Comparison of ENCODE assay signal across 17 cellular contexts in the genomic region with DNA sequence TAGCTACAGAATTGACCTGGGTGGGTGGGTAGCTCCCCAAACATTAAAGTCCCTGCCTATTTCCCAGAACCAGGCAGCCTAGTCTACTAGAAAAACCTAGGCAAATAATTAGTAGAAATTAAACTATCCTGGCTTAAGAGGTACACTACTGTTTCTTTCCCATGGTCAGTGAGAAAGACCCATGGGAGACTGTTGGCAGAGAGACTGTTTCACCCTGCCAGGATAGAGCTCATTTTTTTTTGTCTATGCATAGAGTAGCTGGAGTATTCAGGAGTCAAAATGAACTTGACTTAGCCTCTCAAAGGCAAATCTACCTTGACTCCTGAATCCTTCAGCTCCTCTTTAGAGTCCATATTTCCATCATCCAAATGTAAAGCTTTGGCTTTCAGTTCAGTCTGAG.
DNase-seq lines count a peak whose midpoint lies in the region; ATAC-seq and TF ChIP-seq lines count a peak whose summit lies in the region.
"Had no signal": no experiment of that assay in that cellular context is flagged by ENCODE, and none has a peak within 500 bp of the region (broad histone marks: within the 10 kb centered on the region; RNA-seq: fewer than 3 reads in every experiment).

No MANE protein-coding gene starts in this region.

- no peaks in the 10 kb centered on the region for H3K9me3 ChIP-seq in right cardiac atrium (ENCODE audit: control insufficient read depth, low read length)
- H3K9me3 ChIP-seq in right lobe of liver = no peaks in the 10 kb centered on the region
- H3K9me3 ChIP-seq: BLaER1, Caco-2, HAP-1 had no signal

- no peaks in the 10 kb centered on the region for H3K27me3 Mint-ChIP-seq in activated CD4-positive, alpha-beta T cell treated with anti-CD3 and anti-CD28 coated beads, Interleukin-2, amount 10 ng/mL, durations not matched to agents 7 days and 5 days
- H3K27me3 Mint-ChIP-seq: B cell; CD4-positive, CD25-positive, alpha-beta regulatory T cell had no signal

- no peaks in the 10 kb centered on the region for H3K4me1 ChIP-seq in right cardiac atrium (ENCODE audit: control insufficient read depth, insufficient read depth, low read length)
- H3K4me1 ChIP-seq in right lobe of liver = peaks cover 0 to 26% (median 3%) of the 10 kb centered on the region in 4 donors
- H3K4me1 ChIP-seq: BLaER1, Caco-2, HAP-1 had no signal

- CTCF ChIA-PET in activated CD4-positive, alpha-beta T cell treated with anti-CD3 and anti-CD28 coated beads, Interleukin-2, amount 10 ng/mL, durations not matched to agents 7 days and 5 days (lab: Charles Lee) = interaction anchor here (0.6 kb wide), 1 partner anchor 23 kb away, joined by 3 read pairs; no protein-coding TSS in a partner anchor

- DNase-seq in left ventricle myocardium superior = no peak
- DNase-seq in cardiac septum (ENCODE audit: low spot score) = no peak
- peak in 2 of 3 donors; percentile 5 to 29 for DNase-seq in right cardiac atrium
- no peak for DNase-seq in right lobe of liver
- no peak for DNase-seq in AG08396 (ENCODE audit: low spot score)
- DNase-seq in activated CD4-positive, alpha-beta T cell treated with anti-CD3 and anti-CD28 coated beads, Interleukin-2, amount 10 ng/mL, durations not matched to agents 7 days and 5 days = no peak
- DNase-seq: Caco-2; CD4-positive, CD25-positive, alpha-beta regulatory T cell; CD8-positive, alpha-beta T cell; DMS153; DND-41; GOT3; HFFc6 had no signal

- no peaks in the 10 kb centered on the region for H3K27me3 ChIP-seq in right cardiac atrium (ENCODE audit: control insufficient read depth, insufficient read depth)
- H3K27me3 ChIP-seq in right lobe of liver = peaks cover 0 to 3% of the 10 kb centered on the region in 2 donors

- no peak overlapping the region for H3K27ac Mint-ChIP-seq in activated CD4-positive, alpha-beta T cell treated with anti-CD3 and anti-CD28 coated beads, Interleukin-2, amount 10 ng/mL, durations not matched to agents 7 days and 5 days
- H3K27ac Mint-ChIP-seq: B cell; CD4-positive, CD25-positive, alpha-beta regulatory T cell; CD8-positive, alpha-beta T cell; HFFc6 had no signal

- H3K9me3 Mint-ChIP-seq in activated CD4-positive, alpha-beta T cell treated with anti-CD3 and anti-CD28 coated beads, Interleukin-2, amount 10 ng/mL, durations not matched to agents 7 days and 5 days = peaks cover 4% of the 10 kb centered on the region
- H3K9me3 Mint-ChIP-seq: CD8-positive, alpha-beta T cell; HFFc6 had no signal

- intact Hi-C loops in left ventricle myocardium superior (cut with micrococcal nuclease) (no loop called here), cardiac septum (cut with DNase I) (no loop called here), right cardiac atrium (cut with DNase I) (no loop called here), right lobe of liver (cut with DNase I) (no loop called here)

- no peaks in the 10 kb centered on the region for H3K36me3 ChIP-seq in right lobe of liver
- H3K36me3 ChIP-seq: BLaER1, HAP-1 had no signal

- no peaks in the 10 kb centered on the region for H3K36me3 Mint-ChIP-seq in activated CD4-positive, alpha-beta T cell treated with anti-CD3 and anti-CD28 coated beads, Interleukin-2, amount 10 ng/mL, durations not matched to agents 7 days and 5 days (ENCODE audit: low read depth)
- H3K36me3 Mint-ChIP-seq: CD4-positive, CD25-positive, alpha-beta regulatory T cell; CD8-positive, alpha-beta T cell had no signal

- no peaks in the 10 kb centered on the region for H3K4me1 Mint-ChIP-seq in activated CD4-positive, alpha-beta T cell treated with anti-CD3 and anti-CD28 coated beads, Interleukin-2, amount 10 ng/mL, durations not matched to agents 7 days and 5 days
- H3K4me1 Mint-ChIP-seq: B cell; CD4-positive, CD25-positive, alpha-beta regulatory T cell had no signal

- no peak for TF ChIP-seq CTCF in right lobe of liver (IDR thresholded peaks at IDR 0.05)

- ATAC-seq in left ventricle myocardium superior (peak; percentile 69), right cardiac atrium (peak in 1 of 2 donors; percentile 72), right lobe of liver (peak; percentile 28 to 59 (median 46))
- ATAC-seq: CD8-positive, alpha-beta T cell had no signal

- TF ChIP-seq POLR2A in right lobe of liver (IDR thresholded peaks at IDR 0.05) = no peak

- no peak overlapping the region for H3K4me3 ChIP-seq in right cardiac atrium (ENCODE audit: low read length)
- no peak overlapping the region for H3K4me3 ChIP-seq in right lobe of liver
- H3K4me3 ChIP-seq: BLaER1, HAP-1 had no signal

- H3K27ac ChIP-seq in right cardiac atrium (ENCODE audit: low read length) (no peak overlapping the region), right lobe of liver (peak overlapping the region; percentile 3 to 52 (median 37))
- H3K27ac ChIP-seq: BLaER1, C4-2B had no signal

- no peak overlapping the region for H3K4me3 Mint-ChIP-seq in activated CD4-positive, alpha-beta T cell treated with anti-CD3 and anti-CD28 coated beads, Interleukin-2, amount 10 ng/mL, durations not matched to agents 7 days and 5 days
- H3K4me3 Mint-ChIP-seq: B cell; CD4-positive, CD25-positive, alpha-beta regulatory T cell; CD8-positive, alpha-beta T cell; HFFc6 had no signal

- POLR2A ChIA-PET in activated CD4-positive, alpha-beta T cell treated with anti-CD3 and anti-CD28 coated beads, Interleukin-2, amount 10 ng/mL, durations not matched to agents 7 days and 5 days (lab: Charles Lee) = no interaction called here

Comparison
In these comparisons a context has a peak if more than half of its experiments do, and no peak if none do; other contexts are left out.
1. DNase-seq: peak in right cardiac atrium (2 of 3); none in left ventricle myocardium superior (single experiment), cardiac septum (single experiment), right lobe of liver (0 of 3), AG08396 (single experiment) and activated CD4-positive, alpha-beta T cell treated with anti-CD3 and anti-CD28 coated beads, Interleukin-2, amount 10 ng/mL, durations not matched to agents 7 days and 5 days (single experiment).